ENCODE assay signal across 1 cellular context in genomic region chr5:97427235-97427634, GRCh38.
TF ChIP-seq lines count a peak whose summit lies in the region.

No MANE protein-coding gene starts in this region.

TF ChIP-seq in GM23338, 12 proteins besides CTCF, POLR2A, EP300 and RAD21 (continued from another document):
- no peak for TF ChIP-seq ZNF462 (CRISPR knock-in tag; IDR thresholded peaks at IDR 0.05)
- no peak for TF ChIP-seq POLR2AphosphoS5 (IDR thresholded peaks at IDR 0.05; ENCODE audit: low read depth)
